ENCODE assay signal across 1 cellular context in the genomic region with DNA sequence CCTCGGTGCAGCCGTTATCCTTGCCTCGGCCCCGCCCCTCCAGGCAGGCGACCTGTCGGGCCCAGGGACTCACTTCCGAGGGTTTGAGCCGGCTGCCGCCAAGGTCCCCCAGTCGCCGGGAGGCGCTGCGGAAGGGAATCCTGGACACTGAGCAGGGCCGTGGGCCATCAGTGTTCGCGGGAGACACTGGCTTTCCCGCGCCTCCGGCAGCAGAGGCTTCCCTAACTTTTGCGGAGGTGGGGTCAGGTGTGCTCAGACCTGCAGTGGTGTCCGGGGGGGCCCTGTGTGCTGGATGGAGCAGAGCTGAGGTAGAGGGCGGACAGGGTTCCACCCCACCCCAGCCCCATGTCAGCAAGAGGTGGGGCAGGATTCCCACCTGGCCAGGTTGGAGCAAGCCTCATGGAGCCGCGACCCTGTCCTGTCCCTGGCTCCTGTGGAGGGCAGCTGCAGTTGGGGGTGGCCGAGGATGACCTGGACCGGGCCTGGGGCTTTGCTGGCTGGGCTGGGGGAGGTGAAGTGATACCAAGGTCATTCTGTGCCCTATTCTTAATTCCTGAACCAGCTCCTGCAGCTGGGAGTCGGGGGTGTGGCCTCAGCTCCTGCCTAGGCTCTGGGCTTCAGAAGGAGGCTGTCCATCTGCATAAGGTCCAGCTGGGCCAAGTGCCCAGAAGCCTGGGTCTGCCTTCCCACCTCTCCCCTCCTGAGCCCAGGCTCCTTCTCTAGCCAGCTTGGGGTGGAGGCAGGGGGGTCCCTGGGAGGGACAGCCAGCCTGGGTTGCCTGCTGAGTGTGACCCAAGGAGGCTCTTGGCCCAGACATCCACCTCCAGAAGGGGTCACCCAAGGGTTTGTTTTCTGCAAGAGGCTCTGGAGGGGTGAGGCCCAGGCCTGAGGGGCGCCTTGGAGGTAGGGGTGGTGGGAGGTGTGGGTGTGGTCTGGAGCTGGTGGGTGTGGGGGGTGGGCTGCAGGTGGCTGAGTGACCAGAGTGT.
TF ChIP-seq lines count a peak whose summit lies in the region.

No MANE protein-coding gene starts in this region.

TF ChIP-seq in IMR-90, 13 proteins besides CTCF, POLR2A, EP300 and RAD21:
- TF ChIP-seq MAFK (IDR thresholded peaks at IDR 0.05; ENCODE audit: low read depth, low read length): no peak
- no peak for TF ChIP-seq RCOR1 (IDR thresholded peaks at IDR 0.05; ENCODE audit: insufficient replicate concordance, low read length)
- TF ChIP-seq FOS (IDR thresholded peaks at IDR 0.05; ENCODE audit: low read depth, low read length): no peak
- no peak for TF ChIP-seq CHD1 (IDR thresholded peaks at IDR 0.05; ENCODE audit: low read depth, low read length)
- TF ChIP-seq MXI1 (IDR thresholded peaks at IDR 0.05; ENCODE audit: borderline replicate concordance, low read depth, low read length): no peak
- TF ChIP-seq CEBPB (IDR thresholded peaks at IDR 0.05; ENCODE audit: low read depth, low read length): no peak
- no peak for TF ChIP-seq SMC3 (IDR thresholded peaks at IDR 0.05; ENCODE audit: low read depth, low read length)
- TF ChIP-seq BHLHE40 (IDR thresholded peaks at IDR 0.05; ENCODE audit: low read depth, low read length): no peak
- no peak for TF ChIP-seq MAZ (IDR thresholded peaks at IDR 0.05; ENCODE audit: borderline replicate concordance, low read depth, low read length)
- TF ChIP-seq ELK1 (IDR thresholded peaks at IDR 0.05; ENCODE audit: borderline replicate concordance, low read depth, low read length): no peak
- TF ChIP-seq, protein P1, sequence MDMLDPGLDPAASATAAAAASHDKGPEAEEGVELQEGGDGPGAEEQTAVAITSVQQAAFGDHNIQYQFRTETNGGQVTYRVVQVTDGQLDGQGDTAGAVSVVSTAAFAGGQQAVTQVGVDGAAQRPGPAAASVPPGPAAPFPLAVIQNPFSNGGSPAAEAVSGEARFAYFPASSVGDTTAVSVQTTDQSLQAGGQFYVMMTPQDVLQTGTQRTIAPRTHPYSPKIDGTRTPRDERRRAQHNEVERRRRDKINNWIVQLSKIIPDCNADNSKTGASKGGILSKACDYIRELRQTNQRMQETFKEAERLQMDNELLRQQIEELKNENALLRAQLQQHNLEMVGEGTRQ (IDR thresholded peaks at IDR 0.05; ENCODE audit: low read depth, low read length): no peak
- no peak for TF ChIP-seq NFE2L2 (IDR thresholded peaks at IDR 0.05; ENCODE audit: low read depth, low read length)
- no peak for TF ChIP-seq RFX5 (IDR thresholded peaks at IDR 0.05; ENCODE audit: low read depth, low read length)
